In genomic region chr14:104075530-104076151, GRCh38 we compare ENCODE assay signal across 11 cellular contexts. TPM values are rescaled to one million over a fixed set of nuclear protein-coding genes. Genes with fewer than 3 reads are reported as not detected.
DNase-seq lines count a peak whose midpoint lies in the region; ATAC-seq and TF ChIP-seq lines count a peak whose summit lies in the region.
"Had no signal": no experiment of that assay in that cellular context is flagged by ENCODE, and none has a peak within 500 bp of the region (broad histone marks: within the 10 kb centered on the region; RNA-seq: fewer than 3 reads in every experiment).

No MANE protein-coding gene starts in this region.

- H3K4me3 Mint-ChIP-seq in H9: no peak overlapping the region

- peaks cover 4 to 6% of the 10 kb centered on the region in 2 experiments for H3K4me1 Mint-ChIP-seq in H9

- no peak overlapping the region for H4K5ac ChIP-seq in H9 (ENCODE audit: insufficient read length, low read depth, low read length)

- no peak overlapping the region for H3K56ac ChIP-seq in H9 (ENCODE audit: insufficient read length, low read depth, low read length)

- H3K14ac ChIP-seq in H9 (ENCODE audit: insufficient read depth, low read length): no peak overlapping the region

- H2AFZ ChIP-seq in H9 (ENCODE audit: low read length): no peak overlapping the region

- H3K4me3 ChIP-seq in adipocyte (ENCODE audit: low read length) (no peak overlapping the region), lower lobe of right lung (no peak overlapping the region)
- H3K4me3 ChIP-seq: stomach had no signal

- H4K20me1 ChIP-seq in H9 (ENCODE audit: control insufficient read depth, insufficient read depth, insufficient read length): no peaks in the 10 kb centered on the region

- H2BK5ac ChIP-seq in H9 (ENCODE audit: insufficient read length, low read length): no peak overlapping the region

- H3K27ac Mint-ChIP-seq in H9: no peak overlapping the region

- H3K9ac ChIP-seq in H9 (ENCODE audit: extremely low read depth, insufficient read length, low read length): no peak overlapping the region
- no peak overlapping the region for H3K9ac ChIP-seq in adipocyte (ENCODE audit: low read length)
- H3K9ac ChIP-seq: KMS-11 had no signal

- H3K9me3 Mint-ChIP-seq in H9: peaks cover 15 to 18% of the 10 kb centered on the region in 2 experiments; a peak in 4 of 5 replicates

- H4K8ac ChIP-seq in H9 (replicated peaks; ENCODE audit: insufficient read length, low read depth, low read length): no peak overlapping the region

- peaks cover 9% of the 10 kb centered on the region for H3K9me3 ChIP-seq in H9 (ENCODE audit: control insufficient read depth, low read depth, low read length)
- H3K9me3 ChIP-seq in adipocyte (ENCODE audit: control insufficient read depth, low read length): peaks cover 7% of the 10 kb centered on the region
- peaks cover 7% of the 10 kb centered on the region for H3K9me3 ChIP-seq in lower lobe of right lung

- peak; percentile 62 for DNase-seq in DMS79 treated with DMSO at 0.1 percent for 48 hours (lab: John Stamatoyannopoulos, UW)
- no peak for DNase-seq in H9
- peak; percentile 44 for DNase-seq in adipocyte (ENCODE audit: low read depth)
- no peak for DNase-seq in lower lobe of right lung
- DNase-seq in occipital lobe (lab: John Stamatoyannopoulos, UW): no peak
- DNase-seq in 8988T: no peak
- no peak for DNase-seq in NCI-H345 (lab: John Stamatoyannopoulos, UW)
- DNase-seq: effector CD8-positive, alpha-beta T cell; stimulated activated CD4-positive, alpha-beta T cell treated with anti-CD3 and anti-CD28 coated beads, Interleukin-12 subunit alpha, Interleukin-12 subunit beta, amount 100 ng/mL, for 4 hours; stomach had no signal

- H3K79me1 ChIP-seq in H9 (ENCODE audit: insufficient read depth, low read depth, low read length, poor library complexity, severe bottlenecking): no peaks in the 10 kb centered on the region

- peaks cover 3% of the 10 kb centered on the region for H3K27me3 Mint-ChIP-seq in H9 (ENCODE audit: low read depth)

- H3K4me1 ChIP-seq in H9 (ENCODE audit: insufficient read depth, low read length) (no peaks in the 10 kb centered on the region), adipocyte (ENCODE audit: control insufficient read depth, insufficient read depth, low read length) (no peaks in the 10 kb centered on the region), lower lobe of right lung (peaks cover 7% of the 10 kb centered on the region)

- H2BK20ac ChIP-seq in H9 (ENCODE audit: low read depth, low read length, poor library complexity, severe bottlenecking): no peak overlapping the region

- no CpG with 5 or more reads among the region's 6 CpGs for WGBS in H9 (ENCODE audit: extremely low coverage, insufficient read length, low lambda C conversion rate)

- intact Hi-C loops in lower lobe of right lung (cut with DNase I): no loop called here

- no peak overlapping the region for H2BK120ac ChIP-seq in H9 (ENCODE audit: low read depth, low read length, poor library complexity, severe bottlenecking)

- H3K23me2 ChIP-seq in H9 (ENCODE audit: insufficient read length, low read depth, low read length, poor library complexity, severe bottlenecking): no peaks in the 10 kb centered on the region

- no peak overlapping the region for H2BK12ac ChIP-seq in H9 (ENCODE audit: insufficient read length, low read depth, low read length)

- no peak overlapping the region for H2AK5ac ChIP-seq in H9 (ENCODE audit: insufficient read length, low read length)

- no peak for ATAC-seq in lower lobe of right lung

- H3K27ac ChIP-seq in H9 (ENCODE audit: insufficient read length, low read depth, low read length): no peak overlapping the region
- H3K27ac ChIP-seq in lower lobe of right lung: no peak overlapping the region
- H3K27ac ChIP-seq: KMS-11, stomach had no signal

- H3K36me3 ChIP-seq in adipocyte (ENCODE audit: control insufficient read depth, insufficient read depth, low read length, severe bottlenecking) (no peaks in the 10 kb centered on the region), lower lobe of right lung (no peaks in the 10 kb centered on the region)
- H3K36me3 ChIP-seq: stomach had no signal

- H3K18ac ChIP-seq in H9 (ENCODE audit: insufficient read length, low read depth, low read length): no peak overlapping the region

- H3K23ac ChIP-seq in H9 (ENCODE audit: insufficient read length, low read depth, low read length): no peak overlapping the region

- H3K27me3 ChIP-seq in H9 (ENCODE audit: insufficient read depth, low read length): no peaks in the 10 kb centered on the region
- H3K27me3 ChIP-seq in adipocyte (replicated peaks; ENCODE audit: control insufficient read depth, insufficient read depth, low read length): peaks cover 12% of the 10 kb centered on the region
- peaks cover 10% of the 10 kb centered on the region for H3K27me3 ChIP-seq in lower lobe of right lung (ENCODE audit: low read depth)

- no peak overlapping the region for H4K91ac ChIP-seq in H9 (ENCODE audit: insufficient read length, low read depth, low read length)

- TF ChIP-seq CTCF in H9 (conservative IDR thresholded peaks at IDR 0.05) (peak; percentile 65), lower lobe of right lung (IDR thresholded peaks at IDR 0.05) (peak; percentile 13)

- H3K36me3 Mint-ChIP-seq in H9 (ENCODE audit: insufficient read depth in 1 of 3, low read depth in 3 of 3): peaks cover 0 to 6% (median 2%) of the 10 kb centered on the region in 3 experiments; a peak in 4 of 7 replicates

- no peak overlapping the region for H3K4ac ChIP-seq in H9 (ENCODE audit: low read depth, low read length)

- no peaks in the 10 kb centered on the region for H3K79me2 ChIP-seq in H9 (ENCODE audit: insufficient read depth, low read length)

- H3K4me2 ChIP-seq in H9 (ENCODE audit: insufficient read depth, insufficient read length, low read length): no peak overlapping the region
- H3K4me2 ChIP-seq: KMS-11 had no signal

- H3T11ph ChIP-seq in H9 (ENCODE audit: low read length): no peak overlapping the region

- no peak overlapping the region for H2BK15ac ChIP-seq in H9 (ENCODE audit: low read depth, low read length)

RNA-seq across cellular contexts. Expression of gene ASPG, which starts 9.9 kb away (rescaled TPM):
- total RNA-seq in H9 (2021) (0.24 and 0.33 TPM in 2 replicates), lower lobe of right lung (4.6 TPM), occipital lobe (0.94 TPM)

Comparison
In these comparisons a context has a peak if more than half of its experiments do, and no peak if none do; other contexts are left out.
1. DNase-seq: peak in DMS79 treated with DMSO at 0.1 percent for 48 hours (single experiment) and adipocyte (single experiment); none in H9 (single experiment), lower lobe of right lung (single experiment), occipital lobe (single experiment), 8988T (single experiment) and NCI-H345 (single experiment).